17 cellular contexts compared by ENCODE assay signal in the genomic region with DNA sequence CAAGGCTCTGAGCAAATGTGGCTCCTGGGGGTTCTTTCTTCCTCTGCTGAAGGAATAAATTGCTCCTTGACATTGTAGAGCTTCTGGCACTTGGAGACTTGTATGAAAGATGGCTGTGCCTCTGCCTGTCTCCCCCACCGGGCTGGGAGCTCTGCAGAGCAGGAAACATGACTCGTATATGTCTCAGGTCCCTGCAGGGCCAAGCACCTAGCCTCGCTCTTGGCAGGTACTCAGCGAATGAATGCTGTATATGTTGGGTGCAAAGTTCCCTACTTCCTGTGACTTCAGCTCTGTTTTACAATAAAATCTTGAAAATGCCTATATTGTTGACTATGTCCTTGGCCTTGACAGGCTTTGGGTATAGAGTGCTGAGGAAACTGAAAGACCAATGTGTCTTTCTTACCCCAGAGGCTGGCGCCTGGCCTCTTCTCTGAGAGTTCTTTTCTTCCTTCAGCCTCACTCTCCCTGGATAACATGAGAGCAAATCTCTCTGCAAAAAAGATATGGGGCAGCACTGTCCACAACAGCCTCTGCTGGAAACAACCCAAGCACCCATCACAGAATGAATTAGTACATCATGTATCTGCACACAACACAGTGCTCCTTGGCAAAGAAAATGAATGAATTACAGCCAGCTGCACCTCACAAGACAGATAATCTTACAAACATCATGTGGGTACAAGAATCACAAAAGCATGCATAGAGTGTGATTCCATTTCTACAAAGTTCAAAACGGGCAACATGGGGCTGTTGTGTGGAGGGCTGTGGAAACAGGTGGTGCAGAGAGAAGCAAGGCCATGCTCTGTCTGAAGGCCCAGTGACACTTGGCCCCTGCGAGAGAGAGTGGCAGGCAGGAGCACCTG. TPM values are rescaled to one million over a fixed set of nuclear protein-coding genes. Genes with fewer than 3 reads are reported as not detected.
A peak's percentile ranks its signal among the peaks of the same experiment; 100 is the strongest.
DNase-seq lines count a peak whose midpoint lies in the region; ATAC-seq and TF ChIP-seq lines count a peak whose summit lies in the region.
"Had no signal": no experiment of that assay in that cellular context is flagged by ENCODE, and none has a peak within 500 bp of the region (broad histone marks: within the 10 kb centered on the region; RNA-seq: fewer than 3 reads in every experiment).

No MANE protein-coding gene starts in this region.

- no peaks in the 10 kb centered on the region for H3K9me3 Mint-ChIP-seq in activated T-helper 17 cell treated with anti-CD3 and anti-CD28 coated beads, Interleukin-2, amount 50 U/mL, for 72 hours

- DNase-seq in DMS53 (lab: John Stamatoyannopoulos, UW) (peak; percentile 35), DMS53 treated with DMSO at 0.1 percent for 48 hours (lab: John Stamatoyannopoulos, UW; ENCODE audit: unreplicated experiment) (no peak), GM12865 (ENCODE audit: low read depth) (peak; percentile 23), left lobe of liver (ENCODE audit: low spot score) (peak; percentile 35), RKO (ENCODE audit: low spot score) (no peak), GOT3 (lab: John Stamatoyannopoulos, UW) (no peak)
- DNase-seq: effector memory CD4-positive, alpha-beta T cell; left ventricle myocardium inferior; NCI-H187; NCI-H524; thyroid gland had no signal

- peak; percentile 43 for ATAC-seq in activated T-helper 17 cell treated with anti-CD3 and anti-CD28 coated beads, Interleukin-2, amount 50 U/mL, for 72 hours (replicated peaks)
- no peak for ATAC-seq in left lobe of liver
- ATAC-seq in GM19467 (IDR thresholded peaks at IDR 0.05; ENCODE audit: unreplicated experiment), result no peak

- TF ChIP-seq CTCF in GM12865 (IDR thresholded peaks at IDR 0.05; ENCODE audit: insufficient read depth, low read depth, low read length, missing control alignments), result no peak

- H3K4me3 ChIP-seq in GM12865 (ENCODE audit: low read depth, low read length), result no peak overlapping the region
- H3K4me3 ChIP-seq: BLaER1, left ventricle myocardium inferior, smooth muscle cell, thyroid gland had no signal

- H3K36me3 Mint-ChIP-seq in activated T-helper 17 cell treated with anti-CD3 and anti-CD28 coated beads, Interleukin-2, amount 50 U/mL, for 72 hours (ENCODE audit: low read depth), result peaks cover 9% of the 10 kb centered on the region

- H3K4me1 Mint-ChIP-seq in activated T-helper 17 cell treated with anti-CD3 and anti-CD28 coated beads, Interleukin-2, amount 50 U/mL, for 72 hours, result peaks cover 13% of the 10 kb centered on the region

- no peak overlapping the region for H3K4me3 Mint-ChIP-seq in activated T-helper 17 cell treated with anti-CD3 and anti-CD28 coated beads, Interleukin-2, amount 50 U/mL, for 72 hours

- H3K27ac Mint-ChIP-seq in activated T-helper 17 cell treated with anti-CD3 and anti-CD28 coated beads, Interleukin-2, amount 50 U/mL, for 72 hours, result no peak overlapping the region

- no peaks in the 10 kb centered on the region for H3K27me3 Mint-ChIP-seq in activated T-helper 17 cell treated with anti-CD3 and anti-CD28 coated beads, Interleukin-2, amount 50 U/mL, for 72 hours

RNA-seq across cellular contexts. Expression of a gene that starts 6.5 kb away (rescaled TPM):
- 10 to 100 TPM; 12.8 to 32.8 TPM for total RNA-seq in activated T-helper 17 cell treated with anti-CD3 and anti-CD28 coated beads, Interleukin-2, amount 50 U/mL, for 72 hours
- total RNA-seq in left lobe of liver, result 16.0 TPM
- total RNA-seq: OCI-LY7, SK-MEL-5 had no signal

RNA-seq across cellular contexts. Expression of a gene that starts 39.8 kb away (rescaled TPM):
- total RNA-seq in activated T-helper 17 cell treated with anti-CD3 and anti-CD28 coated beads, Interleukin-2, amount 50 U/mL, for 72 hours, result 100 to 1,000 TPM; 300 to 503 TPM
- 60.3 TPM for total RNA-seq in left lobe of liver

Comparison
In these comparisons a context has a peak if more than half of its experiments do, and no peak if none do; other contexts are left out.
1. DNase-seq: peak in DMS53 (single experiment), GM12865 (single experiment) and left lobe of liver (single experiment); none in DMS53 treated with DMSO at 0.1 percent for 48 hours (single experiment), RKO (single experiment) and GOT3 (single experiment).